In genomic region chr3:45555666-45556065, GRCh38 we compare ENCODE assay signal across 24 cellular contexts.
"Had no signal": no experiment of that assay in that cellular context is flagged by ENCODE, and none has a peak within 500 bp of the region (broad histone marks: within the 10 kb centered on the region; RNA-seq: fewer than 3 reads in every experiment).

No MANE protein-coding gene starts in this region.

- H3K36me3 ChIP-seq: esophagus muscularis mucosa, gastroesophageal sphincter, prostate gland, right lobe of liver, thyroid gland, uterus had no signal

- H3K9me3 ChIP-seq: esophagus muscularis mucosa, gastroesophageal sphincter, prostate gland, right lobe of liver, thyroid gland, uterus had no signal

- H3K27ac Mint-ChIP-seq: naive thymus-derived CD4-positive, alpha-beta T cell had no signal

- H3K9me3 Mint-ChIP-seq: naive thymus-derived CD4-positive, alpha-beta T cell; type B pancreatic cell had no signal

- H3K27ac ChIP-seq: epithelial cell of prostate, esophagus muscularis mucosa, gastroesophageal sphincter, parathyroid adenoma, prostate gland, right lobe of liver, thyroid gland, uterus had no signal

- H3K27me3 Mint-ChIP-seq: naive thymus-derived CD4-positive, alpha-beta T cell; type B pancreatic cell had no signal

- H3K9ac ChIP-seq: parathyroid adenoma had no signal

- H3K27me3 ChIP-seq: esophagus muscularis mucosa, gastroesophageal sphincter, right lobe of liver, thyroid gland, uterus had no signal

- H3K36me3 Mint-ChIP-seq: immature natural killer cell, type B pancreatic cell had no signal

- DNase-seq: cortex of kidney; effector memory CD4-positive, alpha-beta T cell; glutamatergic neuron; immature natural killer cell; kidney; left cardiac atrium; left ventricle myocardium superior; mesendoderm; naive thymus-derived CD4-positive, alpha-beta T cell; nephron progenitor cell; retina; small intestine; stimulated activated CD4-positive, alpha-beta T cell treated with anti-CD3 and anti-CD28 coated beads, Interleukin-12 subunit alpha, Interleukin-12 subunit beta, amount 100 ng/mL, for 4 hours; stimulated activated naive CD4-positive, alpha-beta T cell treated with Interleukin-2 at 50 U/mL for 16 hours; thyroid gland; uterus had no signal

- H3K79me2 ChIP-seq: parathyroid adenoma had no signal

- H3K4me3 ChIP-seq: esophagus muscularis mucosa, gastroesophageal sphincter, lung, prostate gland, right lobe of liver, thyroid gland, uterus had no signal

- H2AFZ ChIP-seq: parathyroid adenoma had no signal

- H3K4me1 ChIP-seq: prostate gland had no signal

- H3K4me3 Mint-ChIP-seq: naive thymus-derived CD4-positive, alpha-beta T cell; nephron progenitor cell; type B pancreatic cell had no signal

- ATAC-seq: gastroesophageal sphincter; left cardiac atrium; left ventricle myocardium superior; naive thymus-derived CD4-positive, alpha-beta T cell; right lobe of liver had no signal
